Comparison of ENCODE assay signal across 8 cellular contexts in genomic region chr19:43464089-43464775, GRCh38. TPM values are rescaled to one million over a fixed set of nuclear protein-coding genes. Genes with fewer than 3 reads are reported as not detected.
DNase-seq lines count a peak whose midpoint lies in the region; ATAC-seq, FAIRE-seq and TF ChIP-seq lines count a peak whose summit lies in the region.

No MANE protein-coding gene starts in this region.

- ATAC-seq in GM21825 (IDR thresholded peaks at IDR 0.05; ENCODE audit: unreplicated experiment) = peak; percentile 35

- WGBS in small intestine, 3 donors = 9 to 11% (median 9%) methylated on average over 36 of the region's 36 CpGs

- no peak for FAIRE-seq in small intestine (lab: Jason Lieb, UNC)

- no peaks in the 10 kb centered on the region for H3K4me1 ChIP-seq in small intestine (ENCODE audit: control insufficient read depth in 2 of 2, insufficient read depth in 1 of 2, low read depth in 1 of 2, low read length in 1 of 2)

- H3K27me3 ChIP-seq in GM06990 (replicated peaks; ENCODE audit: control insufficient read depth, insufficient read depth, low read length) = no peaks in the 10 kb centered on the region; the same call in 1 of the 2 replicates
- no peaks in the 10 kb centered on the region for H3K27me3 ChIP-seq in small intestine (ENCODE audit: control insufficient read depth in 2 of 2, insufficient read depth in 2 of 2, low read length in 2 of 2)

- peak overlapping the region in 1 of 2 donors; percentile 89 for H3K27ac ChIP-seq in small intestine (ENCODE audit: low read depth in 1 of 2, low read length in 1 of 2)

- H3K9me3 ChIP-seq in small intestine (ENCODE audit: control insufficient read depth, low read depth) = no peaks in the 10 kb centered on the region

- H3K36me3 ChIP-seq in GM06990 (ENCODE audit: control insufficient read depth, insufficient read depth, low read length) = no peaks in the 10 kb centered on the region
- H3K36me3 ChIP-seq in small intestine (ENCODE audit: control insufficient read depth in 2 of 2, insufficient read depth in 2 of 2, low read length in 2 of 2) = no peaks in the 10 kb centered on the region

- H3K4me3 ChIP-seq in GM06990 (replicated peaks; ENCODE audit: low read depth, low read length) (peak overlapping the region; percentile 74), iPS-11a (ENCODE audit: low read depth, low read length) (peak overlapping the region; percentile 67), small intestine (ENCODE audit: low read depth in 1 of 2, low read length in 2 of 2) (peak overlapping the region in 1 of 2 donors; percentile 53)

- DNase-seq in GM06990 (ENCODE audit: extremely low read depth, insufficient read length) (no peak), NCI-H1930 (lab: John Stamatoyannopoulos, UW) (peak; percentile 45 to 50), amygdala (lab: John Stamatoyannopoulos, UW) (peak in 43 of 56 donors; percentile 6 to 81 (median 52)), OCI-M2 (lab: John Stamatoyannopoulos, UW; ENCODE audit: unreplicated experiment) (no peak), small intestine (no peak)
- DNase-seq in stimulated activated CD4-positive, alpha-beta T cell treated with anti-CD3 and anti-CD28 coated beads, Interleukin-12 subunit alpha, Interleukin-12 subunit beta, amount 100 ng/mL, for 4 hours = peak; percentile 71

- TF ChIP-seq CTCF in GM06990 (IDR thresholded peaks at IDR 0.05; ENCODE audit: insufficient read depth, low read length, poor library complexity, severe bottlenecking) = no peak

RNA-seq across cellular contexts. Expression of gene LYPD3, which starts 1.2 kb away (rescaled TPM):
- 1 to 10 TPM in 1 of 3 donors, under 1 TPM in 1, not detected in 1; 0.73 to 1.1 TPM for polyA plus RNA-seq in small intestine

RNA-seq across cellular contexts. Expression of gene PHLDB3, which starts 40.3 kb away (rescaled TPM):
- 10 to 100 TPM in 2 of 3 donors, 1 to 10 TPM in 1; 6.2 to 27.6 (median 19.7) TPM for polyA plus RNA-seq in small intestine

RNA-seq across cellular contexts. Expression of gene TEX101, which starts 49.5 kb away (rescaled TPM):
- not detected for polyA plus RNA-seq in small intestine

Comparison
In these comparisons a context has a peak if more than half of its experiments do, and no peak if none do; other contexts are left out.
1. DNase-seq: peak in NCI-H1930 (2 of 2), amygdala (43 of 56) and stimulated activated CD4-positive, alpha-beta T cell treated with anti-CD3 and anti-CD28 coated beads, Interleukin-12 subunit alpha, Interleukin-12 subunit beta, amount 100 ng/mL, for 4 hours (single experiment); none in GM06990 (single experiment), OCI-M2 (single experiment) and small intestine (single experiment).